24 cellular contexts compared by ENCODE assay signal in genomic region chr6:93123585-93123984, GRCh38.
DNase-seq lines count a peak whose midpoint lies in the region; ATAC-seq and TF ChIP-seq lines count a peak whose summit lies in the region.
"Had no signal": no experiment of that assay in that cellular context is flagged by ENCODE, and none has a peak within 500 bp of the region (broad histone marks: within the 10 kb centered on the region; RNA-seq: fewer than 3 reads in every experiment).

No MANE protein-coding gene starts in this region.

- H3K27me3 ChIP-seq in cardiac muscle cell (no peaks in the 10 kb centered on the region), mesendoderm (ENCODE audit: insufficient read depth, low read length, poor library complexity) (no peaks in the 10 kb centered on the region), Peyer's patch (no peaks in the 10 kb centered on the region)
- H3K27me3 ChIP-seq: BLaER1 had no signal

- H3K27ac ChIP-seq in cardiac muscle cell (peak overlapping the region; percentile 56), mesendoderm (ENCODE audit: low read depth, low read length) (no peak overlapping the region), Peyer's patch (no peak overlapping the region)
- H3K27ac ChIP-seq: 22Rv1, BLaER1, SK-N-MC had no signal

- H3K9me3 ChIP-seq in cardiac muscle cell (ENCODE audit: low read depth) (no peaks in the 10 kb centered on the region), Peyer's patch (no peaks in the 10 kb centered on the region)
- H3K9me3 ChIP-seq: BLaER1 had no signal

- H3K79me1 ChIP-seq in mesendoderm (ENCODE audit: low read length): no peaks in the 10 kb centered on the region

- no peak overlapping the region for H2BK15ac ChIP-seq in mesendoderm (replicated peaks; ENCODE audit: low read depth)

- DNase-seq in cardiac muscle cell (ENCODE audit: low read depth in 1 of 2, low spot score in 1 of 2) (no peak), left ventricle myocardium superior (no peak), SK-MEL-5 (ENCODE audit: low read depth, low spot score) (peak; percentile 10), mesendoderm (peak; percentile 38), T-helper 2 cell (no peak), Peyer's patch (no peak), NCI-H446 (lab: John Stamatoyannopoulos, UW) (no peak), NCI-H2029 (lab: John Stamatoyannopoulos, UW) (no peak)
- DNase-seq: ACHN; CD4-positive, alpha-beta T cell; DND-41; H7; HFFc6; MV-4-11; NCI-H1105 treated with DMSO at 0.1 percent for 48 hours; NCI-H2081; NCI-H2171; NCI-H526; RPMI8226; SHP77; SW 1271 had no signal

- no peak overlapping the region for H3K4me2 ChIP-seq in mesendoderm (ENCODE audit: low read length)
- H3K4me2 ChIP-seq: BLaER1 had no signal

- H3K23ac ChIP-seq in mesendoderm (ENCODE audit: low read length): no peak overlapping the region

- H3K56ac ChIP-seq in mesendoderm (ENCODE audit: low read length): no peak overlapping the region

- peaks cover 6% of the 10 kb centered on the region for H3K4me1 ChIP-seq in cardiac muscle cell (ENCODE audit: low read depth)
- H3K4me1 ChIP-seq in mesendoderm (ENCODE audit: control insufficient read depth, low read depth, low read length): no peaks in the 10 kb centered on the region
- no peaks in the 10 kb centered on the region for H3K4me1 ChIP-seq in Peyer's patch
- H3K4me1 ChIP-seq: BLaER1 had no signal

- WGBS in mesendoderm (ENCODE audit: extremely low coverage, insufficient coverage, low lambda C conversion rate): no CpG with 5 or more reads among the region's 2 CpGs

- H3K36me3 ChIP-seq in cardiac muscle cell (no peaks in the 10 kb centered on the region), mesendoderm (ENCODE audit: control insufficient read depth, insufficient read depth, low read length) (no peaks in the 10 kb centered on the region), Peyer's patch (no peaks in the 10 kb centered on the region)
- H3K36me3 ChIP-seq: BLaER1 had no signal

- intact Hi-C loops in left ventricle myocardium superior (cut with micrococcal nuclease): no loop called here

- in situ Hi-C loops in SK-MEL-5 (cut with HindIII; ENCODE audit: low pct_unique_long_range_greater_than_20kb, low sequenced_read_pairs): no loop called here

- no peak overlapping the region for H3K9ac ChIP-seq in mesendoderm (ENCODE audit: low read length)
- H3K9ac ChIP-seq: BLaER1 had no signal

- TF ChIP-seq CTCF in cardiac muscle cell (IDR thresholded peaks at IDR 0.05; ENCODE audit: low read depth, low read length) (no peak), Peyer's patch (IDR thresholded peaks at IDR 0.05) (no peak)

- H3K4me3 ChIP-seq in cardiac muscle cell: no peak overlapping the region
- H3K4me3 ChIP-seq in mesendoderm (ENCODE audit: low read length): no peak overlapping the region
- H3K4me3 ChIP-seq in Peyer's patch: no peak overlapping the region
- H3K4me3 ChIP-seq: BLaER1, SK-N-MC had no signal

- no peak overlapping the region for H3K18ac ChIP-seq in mesendoderm (ENCODE audit: low read length)

- no peak overlapping the region for H3K4ac ChIP-seq in mesendoderm (ENCODE audit: low read depth, low read length)

- no peak overlapping the region for H4K8ac ChIP-seq in mesendoderm (ENCODE audit: low read depth, low read length)

- no peak for TF ChIP-seq POLR2A in Peyer's patch (IDR thresholded peaks at IDR 0.05)

- no peak overlapping the region for H2AK5ac ChIP-seq in mesendoderm (ENCODE audit: low read length)

- H4K5ac ChIP-seq in mesendoderm (ENCODE audit: low read length): no peak overlapping the region

- ATAC-seq in left ventricle myocardium superior: no peak

- H2BK5ac ChIP-seq in mesendoderm (ENCODE audit: low read length): no peak overlapping the region

- H3K79me2 ChIP-seq in mesendoderm (ENCODE audit: control insufficient read depth, insufficient read depth, low read length): no peaks in the 10 kb centered on the region

- H2BK120ac ChIP-seq in mesendoderm (ENCODE audit: low read depth, low read length): no peak overlapping the region

Comparison
In these comparisons a context has a peak if more than half of its experiments do, and no peak if none do; other contexts are left out.
1. DNase-seq: peak in SK-MEL-5 (single experiment) and mesendoderm (single experiment); none in cardiac muscle cell (0 of 2), left ventricle myocardium superior (single experiment), T-helper 2 cell (0 of 5), Peyer's patch (0 of 3), NCI-H446 (0 of 2) and NCI-H2029 (single experiment).